Comparison of ENCODE assay signal across 24 cellular contexts in the genomic region with DNA sequence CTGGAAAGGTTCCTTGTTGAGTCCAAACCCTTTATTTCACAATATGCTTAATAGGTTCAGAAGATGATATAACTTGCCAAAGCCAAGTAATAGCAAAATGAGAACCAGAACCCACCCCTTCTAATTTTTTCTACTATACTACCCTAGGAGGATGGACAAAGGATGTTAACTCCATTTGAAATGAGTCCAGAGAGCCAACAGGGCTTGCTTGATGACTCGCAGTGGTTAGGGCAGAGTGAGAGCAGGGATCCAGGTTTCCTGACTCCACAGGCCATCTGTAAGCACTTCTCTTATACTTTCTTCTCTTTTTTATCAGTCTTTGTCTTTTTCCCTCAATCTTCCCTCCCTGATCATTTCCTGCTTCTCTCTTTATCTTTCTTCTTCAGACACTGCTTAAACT.
"Had no signal": no experiment of that assay in that cellular context is flagged by ENCODE, and none has a peak within 500 bp of the region (broad histone marks: within the 10 kb centered on the region; RNA-seq: fewer than 3 reads in every experiment).

No MANE protein-coding gene starts in this region.

- H3K4me2 ChIP-seq: hepatocyte had no signal

- H3K36me3 ChIP-seq: ascending aorta, left lung, spleen, upper lobe of left lung had no signal

- ATAC-seq: activated CD8-positive, alpha-beta memory T cell treated with anti-CD3 and anti-CD28 coated beads, Interleukin-2, amount 10 ng/mL, durations not matched to agents 7 days and 5 days; left lung; natural killer cell; sciatic nerve; T-cell had no signal

- H2AFZ ChIP-seq: hepatocyte had no signal

- H3K27ac ChIP-seq: ascending aorta, epithelial cell of prostate, hepatocyte, left lung, spleen, upper lobe of left lung had no signal

- H3K27me3 ChIP-seq: ascending aorta, hepatocyte, upper lobe of left lung had no signal

- H3K79me2 ChIP-seq: hepatocyte had no signal

- H3K4me1 ChIP-seq: left lung, spleen, upper lobe of left lung had no signal

- DNase-seq: activated CD4-positive, alpha-beta memory T cell treated with anti-CD3 and anti-CD28 coated beads, Interleukin-2, amount 10 ng/mL, durations not matched to agents 7 days and 5 days; activated CD4-positive, alpha-beta T cell treated with anti-CD3 and anti-CD28 coated beads for 48 hours; activated CD8-positive, alpha-beta memory T cell treated with anti-CD3 and anti-CD28 coated beads, Interleukin-2, amount 10 ng/mL, durations not matched to agents 7 days and 5 days; activated gamma-delta T cell; activated naive CD4-positive, alpha-beta T cell treated with anti-CD3 and anti-CD28 coated beads, Interleukin-2, amount 50 U/mL, for 16 hours; activated T-cell treated with anti-CD3 and anti-CD28 coated beads for 4 hours; cerebellar nuclear complex; cortex of kidney; endodermal cell; glutamatergic neuron; immature natural killer cell; kidney glomerular epithelial cell; left lung; natural killer cell; spleen; stimulated activated CD4-positive, alpha-beta T cell treated with anti-CD3 and anti-CD28 coated beads, Interleukin-4, amount 100 ng/mL, for 24 hours; stimulated activated naive CD4-positive, alpha-beta T cell treated with Interleukin-2 at 50 U/mL for 16 hours; T-cell; upper lobe of left lung had no signal

- H3K9me3 ChIP-seq: ascending aorta, left lung, upper lobe of left lung had no signal

- H3K4me3 ChIP-seq: ascending aorta, hepatocyte, left lung, lung, spleen, upper lobe of left lung had no signal
